ENCODE assay signal across 1 cellular context in genomic region chr1:17564458-17565393, GRCh38.
TF ChIP-seq lines count a peak whose summit lies in the region.

No MANE protein-coding gene starts in this region.

TF ChIP-seq in H1, 55 proteins besides CTCF, POLR2A, EP300 and RAD21:
- no peak for TF ChIP-seq CHD7 (IDR thresholded peaks at IDR 0.05; ENCODE audit: insufficient replicate concordance, low read length)
- TF ChIP-seq TAF1 (IDR thresholded peaks at IDR 0.05; ENCODE audit: low read depth, low read length) = no peak
- no peak for TF ChIP-seq SUZ12 (IDR thresholded peaks at IDR 0.05; ENCODE audit: low read length)
- TF ChIP-seq JUND (IDR thresholded peaks at IDR 0.05; ENCODE audit: low read length) = no peak
- TF ChIP-seq SP1 (IDR thresholded peaks at IDR 0.05; ENCODE audit: low read depth, low read length) = no peak
- TF ChIP-seq BACH1 (IDR thresholded peaks at IDR 0.05; ENCODE audit: low read length) = no peak
- no peak for TF ChIP-seq FOSL1 (IDR thresholded peaks at IDR 0.05; ENCODE audit: insufficient read depth, low read depth, low read length)
- TF ChIP-seq E2F6 (IDR thresholded peaks at IDR 0.05) = no peak
- TF ChIP-seq CREB1 (IDR thresholded peaks at IDR 0.05) = no peak
- no peak for TF ChIP-seq KDM4A (IDR thresholded peaks at IDR 0.05; ENCODE audit: low read depth, low read length, severe bottlenecking)
- no peak for TF ChIP-seq EGR1 (IDR thresholded peaks at IDR 0.05; ENCODE audit: borderline replicate concordance, low read depth, low read length)
- TF ChIP-seq CTBP2 (IDR thresholded peaks at IDR 0.05; ENCODE audit: borderline replicate concordance, insufficient read depth, insufficient read length, low read length) = no peak
- no peak for TF ChIP-seq GABPA (IDR thresholded peaks at IDR 0.05; ENCODE audit: borderline replicate concordance, insufficient read depth, low read length)
